Comparison of ENCODE assay signal across 14 cellular contexts in the genomic region with DNA sequence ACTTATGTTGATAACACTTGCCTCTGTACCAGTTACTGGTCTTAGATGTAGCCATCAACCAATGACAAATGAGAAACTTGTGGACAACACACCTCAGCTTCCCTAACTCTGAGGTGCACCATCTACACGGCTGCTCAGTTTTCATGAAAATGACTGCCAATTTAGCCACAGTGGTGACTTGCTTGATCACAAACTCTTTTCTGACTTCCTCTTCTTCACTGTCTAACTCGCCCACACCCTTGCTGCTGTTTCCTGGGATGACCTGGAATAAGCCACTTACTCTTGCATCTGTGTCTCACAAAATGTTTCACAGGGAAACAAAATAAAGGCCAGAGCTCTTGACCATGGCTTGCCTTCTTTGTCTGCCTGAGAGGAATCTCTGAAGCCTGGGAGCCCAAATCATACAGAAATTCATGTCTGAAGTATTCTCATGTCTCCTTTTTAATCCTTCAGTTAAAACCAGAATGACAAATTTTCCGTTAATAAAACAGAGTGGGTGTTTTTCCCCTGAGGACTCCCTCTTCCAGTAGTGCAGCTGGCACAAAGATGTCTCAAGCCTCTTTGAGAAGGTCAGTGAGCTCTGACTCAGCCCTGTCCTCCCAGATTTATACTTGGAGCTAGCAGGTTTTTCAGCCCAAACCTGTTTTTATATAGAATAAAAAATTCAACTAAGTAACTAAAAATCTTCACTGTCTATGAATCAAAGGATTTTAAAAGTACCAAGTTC.
DNase-seq lines count a peak whose midpoint lies in the region; ATAC-seq, FAIRE-seq and TF ChIP-seq lines count a peak whose summit lies in the region.
"Had no signal": no experiment of that assay in that cellular context is flagged by ENCODE, and none has a peak within 500 bp of the region (broad histone marks: within the 10 kb centered on the region; RNA-seq: fewer than 3 reads in every experiment).

No MANE protein-coding gene starts in this region.

- H3K9me3 ChIP-seq in BLaER1 treated with 17β-estradiol and CSF1 and Interleukin-3, amounts not matched to agents 10 nM and 100 nM (replicated peaks in 1 of 11) = peaks cover 1 to 16% (median 3%) of the 10 kb centered on the region in 11 experiments; a peak in 13 of 22 replicates
- H3K9me3 ChIP-seq in mucosa of descending colon = peaks cover 2% of the 10 kb centered on the region

- DNase-seq in KBM-7 (peak; percentile 62), bronchial epithelial cell (ENCODE audit: low read depth) (peak; percentile 72), mucosa of descending colon (no peak), cerebellar cortex (ENCODE audit: low spot score) (no peak), RCC 7860 (ENCODE audit: low spot score) (no peak), AML-193 (lab: John Stamatoyannopoulos, UW) (no peak)
- no peak for DNase-seq in stimulated activated naive CD4-positive, alpha-beta T cell (lab: John Stamatoyannopoulos, UW)
- DNase-seq: activated B cell treated with CpG ODN at 0.5 μM for 24 hours; activated naive CD4-positive, alpha-beta T cell treated with anti-CD3 and anti-CD28 coated beads, Interleukin-2, amount 10 ng/mL, durations not matched to agents 7 days and 5 days; CD8-positive, alpha-beta memory T cell; left colon; NCI-H1105 had no signal

- no peak overlapping the region; a peak in 3 of 20 replicates for H3K4me3 ChIP-seq in BLaER1 treated with 17β-estradiol and CSF1 and Interleukin-3, amounts not matched to agents 10 nM and 100 nM
- H3K4me3 ChIP-seq in bronchial epithelial cell (ENCODE audit: low read depth, low read length) (no peak overlapping the region), mucosa of descending colon (no peak overlapping the region)

- FAIRE-seq in bronchial epithelial cell (lab: Jason Lieb, UNC) = no peak
- no peak for FAIRE-seq in RCC 7860 (lab: Jason Lieb, UNC)
- FAIRE-seq: GM18507 had no signal

- H3K4me2 ChIP-seq in BLaER1 treated with 17β-estradiol and CSF1 and Interleukin-3, amounts not matched to agents 10 nM and 100 nM = peak overlapping the region; percentile 39 to 70 (median 65)

- in situ Hi-C loops in KBM-7 (cut with MboI; ENCODE audit: low pct_unique_long_range_greater_than_20kb, low sequenced_read_pairs) = no loop called here

- H4K20me1 ChIP-seq in BLaER1 treated with 17β-estradiol and CSF1 and Interleukin-3, amounts not matched to agents 10 nM and 100 nM = no peaks in the 10 kb centered on the region

- peak overlapping the region in 8 of 11 experiments; percentile 2 to 77 (median 53); a peak in 12 of 22 replicates for H3K9ac ChIP-seq in BLaER1 treated with 17β-estradiol and CSF1 and Interleukin-3, amounts not matched to agents 10 nM and 100 nM

- intact Hi-C loops in mucosa of descending colon (cut with DNase I, micrococcal nuclease) = no loop called here

- TF ChIP-seq CTCF in bronchial epithelial cell (IDR thresholded peaks at IDR 0.05; ENCODE audit: insufficient read depth, low read length, severe bottlenecking) (no peak), mucosa of descending colon (IDR thresholded peaks at IDR 0.05) (no peak)

- H3K27me3 ChIP-seq in BLaER1 treated with 17β-estradiol and CSF1 and Interleukin-3, amounts not matched to agents 10 nM and 100 nM = no peaks in the 10 kb centered on the region
- H3K27me3 ChIP-seq in bronchial epithelial cell (ENCODE audit: control insufficient read depth, insufficient read depth, low read length) = no peaks in the 10 kb centered on the region

- peak; percentile 28 for ATAC-seq in mucosa of descending colon
- ATAC-seq: left colon had no signal

- H3K27ac ChIP-seq in BLaER1 treated with 17β-estradiol and CSF1 and Interleukin-3, amounts not matched to agents 10 nM and 100 nM = peak overlapping the region in 10 of 11 experiments; percentile 38 to 84 (median 57); a peak in 18 of 22 replicates

- peaks cover 15 to 33% (median 25%) of the 10 kb centered on the region in 10 experiments for H3K4me1 ChIP-seq in BLaER1 treated with 17β-estradiol and CSF1 and Interleukin-3, amounts not matched to agents 10 nM and 100 nM
- H3K4me1 ChIP-seq in mucosa of descending colon (ENCODE audit: low read depth) = no peaks in the 10 kb centered on the region

- no peaks in the 10 kb centered on the region for H3K36me3 ChIP-seq in BLaER1 treated with 17β-estradiol and CSF1 and Interleukin-3, amounts not matched to agents 10 nM and 100 nM
- H3K36me3 ChIP-seq in bronchial epithelial cell (ENCODE audit: control insufficient read depth, insufficient read depth, low read length) (no peaks in the 10 kb centered on the region), mucosa of descending colon (ENCODE audit: low read depth) (no peaks in the 10 kb centered on the region)

Comparison
In these comparisons a context has a peak if more than half of its experiments do, and no peak if none do; other contexts are left out.
1. DNase-seq: peak in KBM-7 (single experiment) and bronchial epithelial cell (single experiment); none in mucosa of descending colon (0 of 3), stimulated activated naive CD4-positive, alpha-beta T cell (0 of 6), cerebellar cortex (single experiment), RCC 7860 (single experiment) and AML-193 (0 of 2).